1 cellular context compared by ENCODE assay signal in the genomic region with DNA sequence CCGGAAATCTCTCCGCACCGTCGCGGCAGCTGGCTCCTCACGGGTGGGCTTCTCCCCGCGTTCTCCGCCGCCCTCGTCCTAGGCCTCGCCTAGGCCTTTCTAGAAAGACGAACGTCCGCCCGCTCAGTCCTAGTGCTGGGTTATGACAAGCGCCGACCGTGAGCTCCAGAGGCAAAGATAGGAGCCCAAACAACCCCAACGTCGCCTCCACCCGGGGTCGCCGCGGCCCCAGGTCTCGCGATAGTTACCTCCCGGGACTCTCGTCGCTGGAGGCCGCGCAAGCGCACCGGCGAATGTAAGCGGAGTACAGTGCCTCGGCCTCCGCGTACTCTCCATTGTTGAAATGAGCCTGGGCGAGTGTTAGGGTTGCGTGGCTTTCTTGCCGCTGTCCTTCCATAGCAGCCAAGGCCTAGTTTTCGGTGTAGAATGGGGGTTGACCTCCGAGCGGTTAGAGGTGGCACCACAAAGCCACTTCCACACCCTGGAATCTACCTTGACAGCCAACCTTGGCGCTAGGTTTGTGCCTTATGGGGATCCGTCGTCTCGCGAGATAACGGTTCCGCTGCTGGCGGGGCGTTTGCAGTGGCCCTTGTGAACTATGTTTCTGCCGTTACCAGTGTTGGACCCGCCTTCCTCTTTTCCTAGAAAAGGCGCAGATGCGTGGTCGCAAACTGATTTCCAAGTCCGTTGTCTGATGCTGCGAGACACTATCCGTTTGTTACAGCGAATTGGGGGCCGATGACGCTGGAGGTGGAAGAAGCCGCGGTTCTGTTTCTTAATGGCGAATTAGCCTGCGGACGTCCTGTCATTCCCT.
TF ChIP-seq lines count a peak whose summit lies in the region.

A gene (minus strand): TSS at position 526 of the 814 bp plus-strand sequence. CDS start 129 bp downstream, at position 397.

TF ChIP-seq in WTC11, 78 proteins besides CTCF, POLR2A, EP300 and RAD21 (continued from another document and continues in another):
- TF ChIP-seq, protein P1, sequence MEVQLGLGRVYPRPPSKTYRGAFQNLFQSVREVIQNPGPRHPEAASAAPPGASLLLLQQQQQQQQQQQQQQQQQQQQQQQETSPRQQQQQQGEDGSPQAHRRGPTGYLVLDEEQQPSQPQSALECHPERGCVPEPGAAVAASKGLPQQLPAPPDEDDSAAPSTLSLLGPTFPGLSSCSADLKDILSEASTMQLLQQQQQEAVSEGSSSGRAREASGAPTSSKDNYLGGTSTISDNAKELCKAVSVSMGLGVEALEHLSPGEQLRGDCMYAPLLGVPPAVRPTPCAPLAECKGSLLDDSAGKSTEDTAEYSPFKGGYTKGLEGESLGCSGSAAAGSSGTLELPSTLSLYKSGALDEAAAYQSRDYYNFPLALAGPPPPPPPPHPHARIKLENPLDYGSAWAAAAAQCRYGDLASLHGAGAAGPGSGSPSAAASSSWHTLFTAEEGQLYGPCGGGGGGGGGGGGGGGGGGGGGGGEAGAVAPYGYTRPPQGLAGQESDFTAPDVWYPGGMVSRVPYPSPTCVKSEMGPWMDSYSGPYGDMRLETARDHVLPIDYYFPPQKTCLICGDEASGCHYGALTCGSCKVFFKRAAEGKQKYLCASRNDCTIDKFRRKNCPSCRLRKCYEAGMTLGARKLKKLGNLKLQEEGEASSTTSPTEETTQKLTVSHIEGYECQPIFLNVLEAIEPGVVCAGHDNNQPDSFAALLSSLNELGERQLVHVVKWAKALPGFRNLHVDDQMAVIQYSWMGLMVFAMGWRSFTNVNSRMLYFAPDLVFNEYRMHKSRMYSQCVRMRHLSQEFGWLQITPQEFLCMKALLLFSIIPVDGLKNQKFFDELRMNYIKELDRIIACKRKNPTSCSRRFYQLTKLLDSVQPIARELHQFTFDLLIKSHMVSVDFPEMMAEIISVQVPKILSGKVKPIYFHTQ (CRISPR knock-in tag; IDR thresholded peaks at IDR 0.05), result no peak
- TF ChIP-seq SP1 (CRISPR knock-in tag; conservative IDR thresholded peaks at IDR 0.05) (peak; percentile 48; the same call in 1 of the 2 replicates), ZBTB21 (CRISPR knock-in tag; IDR thresholded peaks at IDR 0.05; ENCODE audit: borderline replicate concordance) (no peak), EMX1 (CRISPR knock-in tag; IDR thresholded peaks at IDR 0.05) (no peak), ZNF317 (CRISPR knock-in tag; IDR thresholded peaks at IDR 0.05; ENCODE audit: borderline replicate concordance, low read depth) (0 out of 2 replicates have a peak, but pooled peaks have one; percentile 19), TCF7 (CRISPR knock-in tag; IDR thresholded peaks at IDR 0.05; ENCODE audit: low read depth) (no peak), CREB1 (CRISPR knock-in tag; IDR thresholded peaks at IDR 0.05) (no peak; the same call in 1 of the 2 replicates), GTF2I (CRISPR knock-in tag; conservative IDR thresholded peaks at IDR 0.05) (no peak), PRRX2 (CRISPR knock-in tag; IDR thresholded peaks at IDR 0.05) (no peak), SOX15 (CRISPR knock-in tag; IDR thresholded peaks at IDR 0.05) (no peak), OVOL2 (CRISPR knock-in tag; IDR thresholded peaks at IDR 0.05; ENCODE audit: borderline replicate concordance) (no peak), MYBL2 (CRISPR knock-in tag; IDR thresholded peaks at IDR 0.05) (peak; percentile 61; the same call in 1 of the 2 replicates), CBFB (CRISPR knock-in tag; IDR thresholded peaks at IDR 0.05; ENCODE audit: low read depth) (no peak), NFATC4 (CRISPR knock-in tag; IDR thresholded peaks at IDR 0.05) (no peak), ZNF232 (CRISPR knock-in tag; IDR thresholded peaks at IDR 0.05) (no peak), NR3C1 (CRISPR knock-in tag; conservative IDR thresholded peaks at IDR 0.05; ENCODE audit: low read depth) (no peak), TEAD4 (CRISPR knock-in tag; IDR thresholded peaks at IDR 0.05) (no peak), FOXJ3 (CRISPR knock-in tag; IDR thresholded peaks at IDR 0.05; ENCODE audit: borderline replicate concordance) (no peak), ZNF219 (CRISPR knock-in tag; IDR thresholded peaks at IDR 0.05; ENCODE audit: borderline replicate concordance) (no peak), TP53 (CRISPR knock-in tag; IDR thresholded peaks at IDR 0.05) (no peak), ZNF396 (CRISPR knock-in tag; IDR thresholded peaks at IDR 0.05; ENCODE audit: borderline replicate concordance) (no peak), JAZF1 (CRISPR knock-in tag; IDR thresholded peaks at IDR 0.05) (no peak), GABPB1 (CRISPR knock-in tag; IDR thresholded peaks at IDR 0.05) (0 out of 2 replicates have a peak, but pooled peaks have one; percentile 66)
- TF ChIP-seq, protein P2, sequence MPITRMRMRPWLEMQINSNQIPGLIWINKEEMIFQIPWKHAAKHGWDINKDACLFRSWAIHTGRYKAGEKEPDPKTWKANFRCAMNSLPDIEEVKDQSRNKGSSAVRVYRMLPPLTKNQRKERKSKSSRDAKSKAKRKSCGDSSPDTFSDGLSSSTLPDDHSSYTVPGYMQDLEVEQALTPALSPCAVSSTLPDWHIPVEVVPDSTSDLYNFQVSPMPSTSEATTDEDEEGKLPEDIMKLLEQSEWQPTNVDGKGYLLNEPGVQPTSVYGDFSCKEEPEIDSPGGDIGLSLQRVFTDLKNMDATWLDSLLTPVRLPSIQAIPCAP (CRISPR knock-in tag; IDR thresholded peaks at IDR 0.05), result no peak
- TF ChIP-seq, protein P3, sequence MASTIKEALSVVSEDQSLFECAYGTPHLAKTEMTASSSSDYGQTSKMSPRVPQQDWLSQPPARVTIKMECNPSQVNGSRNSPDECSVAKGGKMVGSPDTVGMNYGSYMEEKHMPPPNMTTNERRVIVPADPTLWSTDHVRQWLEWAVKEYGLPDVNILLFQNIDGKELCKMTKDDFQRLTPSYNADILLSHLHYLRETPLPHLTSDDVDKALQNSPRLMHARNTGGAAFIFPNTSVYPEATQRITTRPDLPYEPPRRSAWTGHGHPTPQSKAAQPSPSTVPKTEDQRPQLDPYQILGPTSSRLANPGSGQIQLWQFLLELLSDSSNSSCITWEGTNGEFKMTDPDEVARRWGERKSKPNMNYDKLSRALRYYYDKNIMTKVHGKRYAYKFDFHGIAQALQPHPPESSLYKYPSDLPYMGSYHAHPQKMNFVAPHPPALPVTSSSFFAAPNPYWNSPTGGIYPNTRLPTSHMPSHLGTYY (CRISPR knock-in tag; IDR thresholded peaks at IDR 0.05), result no peak
- TF ChIP-seq, protein P4, sequence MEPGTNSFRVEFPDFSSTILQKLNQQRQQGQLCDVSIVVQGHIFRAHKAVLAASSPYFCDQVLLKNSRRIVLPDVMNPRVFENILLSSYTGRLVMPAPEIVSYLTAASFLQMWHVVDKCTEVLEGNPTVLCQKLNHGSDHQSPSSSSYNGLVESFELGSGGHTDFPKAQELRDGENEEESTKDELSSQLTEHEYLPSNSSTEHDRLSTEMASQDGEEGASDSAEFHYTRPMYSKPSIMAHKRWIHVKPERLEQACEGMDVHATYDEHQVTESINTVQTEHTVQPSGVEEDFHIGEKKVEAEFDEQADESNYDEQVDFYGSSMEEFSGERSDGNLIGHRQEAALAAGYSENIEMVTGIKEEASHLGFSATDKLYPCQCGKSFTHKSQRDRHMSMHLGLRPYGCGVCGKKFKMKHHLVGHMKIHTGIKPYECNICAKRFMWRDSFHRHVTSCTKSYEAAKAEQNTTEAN (CRISPR knock-in tag; IDR thresholded peaks at IDR 0.05), result no peak
- TF ChIP-seq, protein P5, sequence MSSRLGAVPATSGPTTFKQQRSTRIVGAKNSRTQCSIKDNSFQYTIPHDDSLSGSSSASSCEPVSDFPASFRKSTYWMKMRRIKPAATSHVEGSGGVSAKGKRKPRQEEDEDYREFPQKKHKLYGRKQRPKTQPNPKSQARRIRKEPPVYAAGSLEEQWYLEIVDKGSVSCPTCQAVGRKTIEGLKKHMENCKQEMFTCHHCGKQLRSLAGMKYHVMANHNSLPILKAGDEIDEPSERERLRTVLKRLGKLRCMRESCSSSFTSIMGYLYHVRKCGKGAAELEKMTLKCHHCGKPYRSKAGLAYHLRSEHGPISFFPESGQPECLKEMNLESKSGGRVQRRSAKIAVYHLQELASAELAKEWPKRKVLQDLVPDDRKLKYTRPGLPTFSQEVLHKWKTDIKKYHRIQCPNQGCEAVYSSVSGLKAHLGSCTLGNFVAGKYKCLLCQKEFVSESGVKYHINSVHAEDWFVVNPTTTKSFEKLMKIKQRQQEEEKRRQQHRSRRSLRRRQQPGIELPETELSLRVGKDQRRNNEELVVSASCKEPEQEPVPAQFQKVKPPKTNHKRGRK (CRISPR knock-in tag; IDR thresholded peaks at IDR 0.05; ENCODE audit: borderline replicate concordance), result no peak
- TF ChIP-seq, protein P6, sequence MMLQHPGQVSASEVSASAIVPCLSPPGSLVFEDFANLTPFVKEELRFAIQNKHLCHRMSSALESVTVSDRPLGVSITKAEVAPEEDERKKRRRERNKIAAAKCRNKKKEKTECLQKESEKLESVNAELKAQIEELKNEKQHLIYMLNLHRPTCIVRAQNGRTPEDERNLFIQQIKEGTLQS (CRISPR knock-in tag; conservative IDR thresholded peaks at IDR 0.05), result no peak
- TF ChIP-seq, protein P7, sequence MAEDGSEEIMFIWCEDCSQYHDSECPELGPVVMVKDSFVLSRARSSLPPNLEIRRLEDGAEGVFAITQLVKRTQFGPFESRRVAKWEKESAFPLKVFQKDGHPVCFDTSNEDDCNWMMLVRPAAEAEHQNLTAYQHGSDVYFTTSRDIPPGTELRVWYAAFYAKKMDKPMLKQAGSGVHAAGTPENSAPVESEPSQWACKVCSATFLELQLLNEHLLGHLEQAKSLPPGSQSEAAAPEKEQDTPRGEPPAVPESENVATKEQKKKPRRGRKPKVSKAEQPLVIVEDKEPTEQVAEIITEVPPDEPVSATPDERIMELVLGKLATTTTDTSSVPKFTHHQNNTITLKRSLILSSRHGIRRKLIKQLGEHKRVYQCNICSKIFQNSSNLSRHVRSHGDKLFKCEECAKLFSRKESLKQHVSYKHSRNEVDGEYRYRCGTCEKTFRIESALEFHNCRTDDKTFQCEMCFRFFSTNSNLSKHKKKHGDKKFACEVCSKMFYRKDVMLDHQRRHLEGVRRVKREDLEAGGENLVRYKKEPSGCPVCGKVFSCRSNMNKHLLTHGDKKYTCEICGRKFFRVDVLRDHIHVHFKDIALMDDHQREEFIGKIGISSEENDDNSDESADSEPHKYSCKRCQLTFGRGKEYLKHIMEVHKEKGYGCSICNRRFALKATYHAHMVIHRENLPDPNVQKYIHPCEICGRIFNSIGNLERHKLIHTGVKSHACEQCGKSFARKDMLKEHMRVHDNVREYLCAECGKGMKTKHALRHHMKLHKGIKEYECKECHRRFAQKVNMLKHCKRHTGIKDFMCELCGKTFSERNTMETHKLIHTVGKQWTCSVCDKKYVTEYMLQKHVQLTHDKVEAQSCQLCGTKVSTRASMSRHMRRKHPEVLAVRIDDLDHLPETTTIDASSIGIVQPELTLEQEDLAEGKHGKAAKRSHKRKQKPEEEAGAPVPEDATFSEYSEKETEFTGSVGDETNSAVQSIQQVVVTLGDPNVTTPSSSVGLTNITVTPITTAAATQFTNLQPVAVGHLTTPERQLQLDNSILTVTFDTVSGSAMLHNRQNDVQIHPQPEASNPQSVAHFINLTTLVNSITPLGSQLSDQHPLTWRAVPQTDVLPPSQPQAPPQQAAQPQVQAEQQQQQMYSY (CRISPR knock-in tag; IDR thresholded peaks at IDR 0.05), result no peak
- TF ChIP-seq, protein P8, sequence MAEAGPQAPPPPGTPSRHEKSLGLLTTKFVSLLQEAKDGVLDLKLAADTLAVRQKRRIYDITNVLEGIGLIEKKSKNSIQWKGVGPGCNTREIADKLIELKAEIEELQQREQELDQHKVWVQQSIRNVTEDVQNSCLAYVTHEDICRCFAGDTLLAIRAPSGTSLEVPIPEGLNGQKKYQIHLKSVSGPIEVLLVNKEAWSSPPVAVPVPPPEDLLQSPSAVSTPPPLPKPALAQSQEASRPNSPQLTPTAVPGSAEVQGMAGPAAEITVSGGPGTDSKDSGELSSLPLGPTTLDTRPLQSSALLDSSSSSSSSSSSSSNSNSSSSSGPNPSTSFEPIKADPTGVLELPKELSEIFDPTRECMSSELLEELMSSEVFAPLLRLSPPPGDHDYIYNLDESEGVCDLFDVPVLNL (CRISPR knock-in tag; IDR thresholded peaks at IDR 0.05; ENCODE audit: borderline replicate concordance, low read depth), result no peak
- TF ChIP-seq, protein P9, sequence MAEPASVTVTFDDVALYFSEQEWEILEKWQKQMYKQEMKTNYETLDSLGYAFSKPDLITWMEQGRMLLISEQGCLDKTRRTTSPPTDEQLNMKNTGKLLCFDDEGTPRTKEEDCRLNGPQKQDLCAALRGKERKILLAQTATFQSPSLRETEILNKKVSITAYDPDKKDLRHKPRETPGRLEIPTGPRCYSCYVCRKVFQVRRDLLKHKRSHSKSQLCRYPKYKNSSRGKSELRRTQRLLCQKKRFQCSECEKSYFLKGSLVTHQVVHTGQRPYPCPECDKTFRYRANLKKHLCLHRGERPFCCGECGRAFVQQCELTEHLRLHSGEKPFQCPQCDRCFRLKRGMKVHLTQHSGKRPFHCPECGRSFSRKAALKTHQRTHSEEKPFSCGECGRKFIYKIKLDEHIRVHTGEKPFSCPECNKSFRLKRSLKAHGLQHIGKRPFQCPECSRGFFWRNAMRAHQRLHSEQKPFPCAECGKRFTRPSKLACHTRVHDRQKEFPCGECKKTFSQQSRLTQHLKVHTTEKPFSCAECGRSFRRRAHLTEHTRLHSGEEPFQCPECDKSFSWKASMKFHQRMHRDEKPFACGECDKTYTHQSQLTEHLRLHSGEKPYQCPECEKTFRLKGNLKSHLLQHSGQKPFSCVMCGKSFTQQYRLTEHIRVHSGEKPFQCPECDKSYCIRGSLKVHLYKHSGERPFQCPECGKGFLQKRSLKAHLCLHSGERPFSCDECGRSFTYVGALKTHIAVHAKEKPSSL (CRISPR knock-in tag; conservative IDR thresholded peaks at IDR 0.05), result no peak
- TF ChIP-seq, protein P10, sequence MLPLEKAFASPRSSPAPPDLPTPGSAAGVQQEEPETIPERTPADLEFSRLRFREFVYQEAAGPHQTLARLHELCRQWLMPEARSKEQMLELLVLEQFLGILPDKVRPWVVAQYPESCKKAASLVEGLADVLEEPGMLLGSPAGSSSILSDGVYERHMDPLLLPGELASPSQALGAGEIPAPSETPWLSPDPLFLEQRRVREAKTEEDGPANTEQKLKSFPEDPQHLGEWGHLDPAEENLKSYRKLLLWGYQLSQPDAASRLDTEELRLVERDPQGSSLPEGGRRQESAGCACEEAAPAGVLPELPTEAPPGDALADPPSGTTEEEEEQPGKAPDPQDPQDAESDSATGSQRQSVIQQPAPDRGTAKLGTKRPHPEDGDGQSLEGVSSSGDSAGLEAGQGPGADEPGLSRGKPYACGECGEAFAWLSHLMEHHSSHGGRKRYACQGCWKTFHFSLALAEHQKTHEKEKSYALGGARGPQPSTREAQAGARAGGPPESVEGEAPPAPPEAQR (CRISPR knock-in tag; IDR thresholded peaks at IDR 0.05), result no peak
- TF ChIP-seq, protein P11, sequence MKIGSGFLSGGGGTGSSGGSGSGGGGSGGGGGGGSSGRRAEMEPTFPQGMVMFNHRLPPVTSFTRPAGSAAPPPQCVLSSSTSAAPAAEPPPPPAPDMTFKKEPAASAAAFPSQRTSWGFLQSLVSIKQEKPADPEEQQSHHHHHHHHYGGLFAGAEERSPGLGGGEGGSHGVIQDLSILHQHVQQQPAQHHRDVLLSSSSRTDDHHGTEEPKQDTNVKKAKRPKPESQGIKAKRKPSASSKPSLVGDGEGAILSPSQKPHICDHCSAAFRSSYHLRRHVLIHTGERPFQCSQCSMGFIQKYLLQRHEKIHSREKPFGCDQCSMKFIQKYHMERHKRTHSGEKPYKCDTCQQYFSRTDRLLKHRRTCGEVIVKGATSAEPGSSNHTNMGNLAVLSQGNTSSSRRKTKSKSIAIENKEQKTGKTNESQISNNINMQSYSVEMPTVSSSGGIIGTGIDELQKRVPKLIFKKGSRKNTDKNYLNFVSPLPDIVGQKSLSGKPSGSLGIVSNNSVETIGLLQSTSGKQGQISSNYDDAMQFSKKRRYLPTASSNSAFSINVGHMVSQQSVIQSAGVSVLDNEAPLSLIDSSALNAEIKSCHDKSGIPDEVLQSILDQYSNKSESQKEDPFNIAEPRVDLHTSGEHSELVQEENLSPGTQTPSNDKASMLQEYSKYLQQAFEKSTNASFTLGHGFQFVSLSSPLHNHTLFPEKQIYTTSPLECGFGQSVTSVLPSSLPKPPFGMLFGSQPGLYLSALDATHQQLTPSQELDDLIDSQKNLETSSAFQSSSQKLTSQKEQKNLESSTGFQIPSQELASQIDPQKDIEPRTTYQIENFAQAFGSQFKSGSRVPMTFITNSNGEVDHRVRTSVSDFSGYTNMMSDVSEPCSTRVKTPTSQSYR (CRISPR knock-in tag; IDR thresholded peaks at IDR 0.05), result 0 out of 2 replicates have a peak, but pooled peaks have one; percentile 55
